In the genomic region with DNA sequence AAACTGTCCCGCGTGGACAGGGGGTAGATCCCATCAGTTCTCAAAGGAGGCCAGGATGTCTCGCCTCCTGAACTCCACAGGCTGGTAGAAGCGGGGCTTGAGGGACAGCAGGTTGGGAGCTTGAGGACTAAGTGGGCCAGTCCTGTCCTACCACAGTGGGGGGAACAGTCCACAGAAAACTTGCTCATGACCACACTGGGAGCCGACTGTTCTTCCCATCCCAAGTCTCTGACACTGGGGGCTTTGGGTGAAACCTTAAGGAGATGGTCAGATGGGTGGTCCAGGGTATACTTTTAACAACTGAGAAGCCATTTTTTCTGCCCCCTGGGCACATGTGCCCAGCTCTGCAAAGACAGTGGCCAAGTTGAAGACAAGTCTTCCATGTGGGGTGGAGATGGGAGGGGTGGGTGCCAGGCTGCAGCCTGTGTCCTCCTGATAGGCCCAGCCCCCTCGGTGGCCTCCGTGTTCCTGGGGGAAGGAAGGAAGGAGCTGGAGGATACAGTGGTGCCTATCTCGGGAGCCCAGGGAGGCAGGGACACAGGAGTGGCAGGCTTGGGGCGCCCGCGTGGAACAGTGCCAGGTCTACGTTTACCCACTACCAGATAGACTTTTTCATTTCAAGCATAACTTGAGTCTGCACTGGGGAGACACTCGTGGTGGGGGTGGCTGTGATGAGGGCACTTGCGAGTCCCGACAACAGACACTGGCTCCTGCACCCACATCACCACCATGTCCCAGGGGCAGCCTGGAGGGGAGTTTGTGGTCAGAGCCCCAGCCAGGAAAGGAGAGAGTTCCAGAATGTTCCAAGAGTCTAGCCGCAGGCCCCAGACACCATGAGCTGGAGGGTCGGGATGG, we compare ENCODE assay signal across 15 cellular contexts. TPM values are rescaled to one million over a fixed set of nuclear protein-coding genes. Genes with fewer than 3 reads are reported as not detected.
DNase-seq lines count a peak whose midpoint lies in the region; ATAC-seq lines count a peak whose summit lies in the region.
"Had no signal": no experiment of that assay in that cellular context is flagged by ENCODE, and none has a peak within 500 bp of the region (broad histone marks: within the 10 kb centered on the region; RNA-seq: fewer than 3 reads in every experiment).

No MANE protein-coding gene starts in this region.

- H3K4me3 ChIP-seq in effector memory CD4-positive, alpha-beta T cell (ENCODE audit: insufficient read depth, low read depth, low read length, poor library complexity, severe bottlenecking) = no peak overlapping the region

- peaks cover 46% of the 10 kb centered on the region for H3K4me1 Mint-ChIP-seq in activated naive CD4-positive, alpha-beta T cell treated with anti-CD3 and anti-CD28 coated beads for 36 hours (ENCODE audit: low read depth)
- peaks cover 25% of the 10 kb centered on the region for H3K4me1 Mint-ChIP-seq in T-helper 17 cell
- H3K4me1 Mint-ChIP-seq in stimulated activated naive CD8-positive, alpha-beta T cell treated with anti-CD3 and anti-CD28 coated beads, Interleukin-15, amount 100 ng/mL, for 72 hours = peaks cover 55% of the 10 kb centered on the region

- peaks cover 31% of the 10 kb centered on the region for H3K4me1 ChIP-seq in effector memory CD4-positive, alpha-beta T cell (ENCODE audit: control insufficient read depth, insufficient read depth, low read length, poor library complexity, severe bottlenecking)

- H3K27ac Mint-ChIP-seq in activated naive CD4-positive, alpha-beta T cell treated with anti-CD3 and anti-CD28 coated beads for 36 hours = peak overlapping the region; percentile 78
- peak overlapping the region; percentile 90 for H3K27ac Mint-ChIP-seq in T-helper 17 cell
- H3K27ac Mint-ChIP-seq in stimulated activated naive CD8-positive, alpha-beta T cell treated with anti-CD3 and anti-CD28 coated beads, Interleukin-15, amount 100 ng/mL, for 72 hours = peak overlapping the region; percentile 23 to 61

- peaks cover 33% of the 10 kb centered on the region for H3K36me3 ChIP-seq in effector memory CD4-positive, alpha-beta T cell (ENCODE audit: control insufficient read depth, insufficient read depth, low read length)

- intact Hi-C loops in activated naive CD4-positive, alpha-beta T cell treated with anti-CD3 and anti-CD28 coated beads for 36 hours (cut with micrococcal nuclease) = no loop called here

- ATAC-seq in T-helper 17 cell = no peak
- no peak for ATAC-seq in stimulated activated naive CD8-positive, alpha-beta T cell treated with anti-CD3 and anti-CD28 coated beads, Interleukin-15, amount 100 ng/mL, for 72 hours

- H3K4me3 Mint-ChIP-seq in activated naive CD4-positive, alpha-beta T cell treated with anti-CD3 and anti-CD28 coated beads for 36 hours = no peak overlapping the region
- no peak overlapping the region for H3K4me3 Mint-ChIP-seq in T-helper 17 cell
- no peak overlapping the region for H3K4me3 Mint-ChIP-seq in stimulated activated naive CD8-positive, alpha-beta T cell treated with anti-CD3 and anti-CD28 coated beads, Interleukin-15, amount 100 ng/mL, for 72 hours

- no peak for DNase-seq in activated naive CD4-positive, alpha-beta T cell treated with anti-CD3 and anti-CD28 coated beads for 36 hours
- DNase-seq in activated naive CD4-positive, alpha-beta T cell treated with anti-CD3 and anti-CD28 coated beads, Interleukin-2, amount 50 U/mL, for 16 hours = no peak
- DNase-seq in T-helper 17 cell (no peak), 8988T (no peak), cerebellum (ENCODE audit: low spot score) (no peak), occipital lobe (lab: John Stamatoyannopoulos, UW) (no peak)
- no peak for DNase-seq in effector memory CD4-positive, alpha-beta T cell
- DNase-seq in stimulated activated naive CD8-positive, alpha-beta T cell treated with anti-CD3 and anti-CD28 coated beads, Interleukin-15, amount 100 ng/mL, for 72 hours = no peak
- DNase-seq: amniotic stem cell; cortex of kidney; DND-41; NCI-H1105 treated with DMSO at 0.1 percent for 48 hours; NCI-H345; stimulated activated CD4-positive, alpha-beta T cell treated with anti-CD3 and anti-CD28 coated beads, Interleukin-12 subunit alpha, Interleukin-12 subunit beta, amount 100 ng/mL, for 4 hours had no signal

- CTCF ChIA-PET in activated naive CD4-positive, alpha-beta T cell treated with anti-CD3 and anti-CD28 coated beads for 36 hours (lab: Charles Lee) = interaction anchor here (0.5 to 17.1 kb wide), 8 partner anchors 9 to 299 kb away, joined by 3 to 381 read pairs (median 4); a partner anchor contains a TSS

- no peaks in the 10 kb centered on the region for H3K27me3 ChIP-seq in effector memory CD4-positive, alpha-beta T cell (replicated peaks; ENCODE audit: control insufficient read depth, insufficient read depth, low read length, poor library complexity, severe bottlenecking)

- no peaks in the 10 kb centered on the region for H3K27me3 Mint-ChIP-seq in activated naive CD4-positive, alpha-beta T cell treated with anti-CD3 and anti-CD28 coated beads for 36 hours (ENCODE audit: low read depth)
- H3K27me3 Mint-ChIP-seq in T-helper 17 cell = no peaks in the 10 kb centered on the region
- no peaks in the 10 kb centered on the region for H3K27me3 Mint-ChIP-seq in stimulated activated naive CD8-positive, alpha-beta T cell treated with anti-CD3 and anti-CD28 coated beads, Interleukin-15, amount 100 ng/mL, for 72 hours

- peaks cover 9% of the 10 kb centered on the region for H3K36me3 Mint-ChIP-seq in activated naive CD4-positive, alpha-beta T cell treated with anti-CD3 and anti-CD28 coated beads for 36 hours (ENCODE audit: low read depth)
- peaks cover 4% of the 10 kb centered on the region for H3K36me3 Mint-ChIP-seq in T-helper 17 cell (ENCODE audit: low read depth)

- H3K9me3 Mint-ChIP-seq in activated naive CD4-positive, alpha-beta T cell treated with anti-CD3 and anti-CD28 coated beads for 36 hours = no peaks in the 10 kb centered on the region
- no peaks in the 10 kb centered on the region for H3K9me3 Mint-ChIP-seq in stimulated activated naive CD8-positive, alpha-beta T cell treated with anti-CD3 and anti-CD28 coated beads, Interleukin-15, amount 100 ng/mL, for 72 hours

- no peaks in the 10 kb centered on the region for H3K9me3 ChIP-seq in T-helper 17 cell (ENCODE audit: control insufficient read depth, low read length, poor library complexity, severe bottlenecking)
- H3K9me3 ChIP-seq in effector memory CD4-positive, alpha-beta T cell (ENCODE audit: control insufficient read depth, low read length) = no peaks in the 10 kb centered on the region

- H3K27ac ChIP-seq in effector memory CD4-positive, alpha-beta T cell (ENCODE audit: insufficient read depth, low read length, poor library complexity, severe bottlenecking) = peak overlapping the region; percentile 42
- H3K27ac ChIP-seq: parathyroid adenoma had no signal

RNA-seq across cellular contexts. Expression of a gene that starts 14.7 kb away (rescaled TPM):
- 10 to 100 TPM; 64.4 to 67.5 TPM for total RNA-seq in activated naive CD4-positive, alpha-beta T cell treated with anti-CD3 and anti-CD28 coated beads for 36 hours
- total RNA-seq in T-helper 17 cell = 100 to 1,000 TPM; 121 to 122 TPM
- 16.5 TPM for total RNA-seq in cerebellum
- 14.5 TPM for total RNA-seq in occipital lobe

RNA-seq across cellular contexts. Expression of a gene that starts 25.0 kb away (rescaled TPM):
- total RNA-seq in activated naive CD4-positive, alpha-beta T cell treated with anti-CD3 and anti-CD28 coated beads for 36 hours = 1 to 10 TPM; 8.2 to 8.3 TPM
- total RNA-seq in T-helper 17 cell (10 to 100 TPM; 54.5 to 64.1 TPM), cerebellum (3.8 TPM), occipital lobe (2.3 TPM)

Comparison
In these comparisons a context has a peak if more than half of its experiments do, and no peak if none do; other contexts are left out.
1. RNA of a gene that starts 25.0 kb away (total RNA-seq): 54.5 to 64.1 TPM in T-helper 17 cell; 8.2 to 8.3 TPM in activated naive CD4-positive, alpha-beta T cell treated with anti-CD3 and anti-CD28 coated beads for 36 hours, 3.8 TPM in cerebellum (single experiment) and 2.3 TPM in occipital lobe (single experiment); every median in the first group is over 4 times any median in the second.
2. Peak in every context shown above with its lines, with median percentiles within 50 percentile points of each other: H3K27ac Mint-ChIP-seq.